In genomic region chr11:1472180-1473005, GRCh38 we compare ENCODE assay signal across 16 cellular contexts.
"Had no signal": no experiment of that assay in that cellular context is flagged by ENCODE, and none has a peak within 500 bp of the region (broad histone marks: within the 10 kb centered on the region; RNA-seq: fewer than 3 reads in every experiment).

No MANE protein-coding gene starts in this region.

- H3K27me3 ChIP-seq: ascending aorta, breast epithelium, pancreas, SJSA1, suprapubic skin had no signal

- H3K4me3 Mint-ChIP-seq: activated T-helper 1 cell treated with anti-CD3 and anti-CD28 coated beads, Interleukin-12 subunit alpha, Interleukin-12 subunit beta, Interleukin-2, Interleukin-4 antibody, amounts not matched to agents 30 ng/mL and 10 ng/mL and 1 ng/mL, durations not matched to agents 14 hours and 24 hours and 36 hours; stimulated activated naive CD8-positive, alpha-beta T cell treated with anti-CD3 and anti-CD28 coated beads, Interleukin-15, Interleukin-2, amounts not matched to agents 100 ng/mL and 50 ng/mL, for 24 hours; T-helper 2 cell treated with Interferon-gamma antibody and Interleukin-4, amounts not matched to agents 5 μg/mL and 100 μg/mL, for 36 hours; type B pancreatic cell had no signal

- ATAC-seq: pancreas had no signal

- H3K4me1 ChIP-seq: ascending aorta, breast epithelium, pancreas, SJSA1, suprapubic skin had no signal

- H3K36me3 ChIP-seq: breast epithelium, SJSA1 had no signal

- H3K4me3 ChIP-seq: ascending aorta, breast epithelium, pancreas, SJSA1, skin epidermis, suprapubic skin had no signal

- H3K27ac Mint-ChIP-seq: activated T-helper 1 cell treated with anti-CD3 and anti-CD28 coated beads, Interleukin-12 subunit alpha, Interleukin-12 subunit beta, Interleukin-2, Interleukin-4 antibody, amounts not matched to agents 30 ng/mL and 10 ng/mL and 1 ng/mL, durations not matched to agents 14 hours and 24 hours and 36 hours; stimulated activated naive CD8-positive, alpha-beta T cell treated with anti-CD3 and anti-CD28 coated beads, Interleukin-15, Interleukin-2, amounts not matched to agents 100 ng/mL and 50 ng/mL, for 24 hours; T-helper 2 cell treated with Interferon-gamma antibody and Interleukin-4, amounts not matched to agents 5 μg/mL and 100 μg/mL, for 36 hours; type B pancreatic cell had no signal

- DNase-seq: activated CD4-positive, alpha-beta T cell treated with anti-CD3 and anti-CD28 coated beads, Interleukin-2, amount 50 U/mL, for 1 hour; activated CD4-positive, CD25-positive, alpha-beta regulatory T cell; activated CD8-positive, alpha-beta memory T cell treated with anti-CD3 and anti-CD28 coated beads for 24 hours; activated naive CD4-positive, alpha-beta T cell; hippocampal formation had no signal

- H3K9me3 Mint-ChIP-seq: activated T-helper 1 cell treated with anti-CD3 and anti-CD28 coated beads, Interleukin-12 subunit alpha, Interleukin-12 subunit beta, Interleukin-2, Interleukin-4 antibody, amounts not matched to agents 30 ng/mL and 10 ng/mL and 1 ng/mL, durations not matched to agents 14 hours and 24 hours and 36 hours; neural crest cell; stimulated activated naive CD8-positive, alpha-beta T cell treated with anti-CD3 and anti-CD28 coated beads, Interleukin-15, Interleukin-2, amounts not matched to agents 100 ng/mL and 50 ng/mL, for 24 hours; T-helper 2 cell treated with Interferon-gamma antibody and Interleukin-4, amounts not matched to agents 5 μg/mL and 100 μg/mL, for 36 hours; type B pancreatic cell had no signal

- H3K27ac ChIP-seq: breast epithelium, pancreas, SJSA1, skin epidermis, suprapubic skin had no signal

- H3K27me3 Mint-ChIP-seq: stimulated activated naive CD8-positive, alpha-beta T cell treated with anti-CD3 and anti-CD28 coated beads, Interleukin-15, Interleukin-2, amounts not matched to agents 100 ng/mL and 50 ng/mL, for 24 hours; type B pancreatic cell had no signal

- H3K9me3 ChIP-seq: ascending aorta, breast epithelium, pancreas, SJSA1, suprapubic skin had no signal
